In the genomic region with DNA sequence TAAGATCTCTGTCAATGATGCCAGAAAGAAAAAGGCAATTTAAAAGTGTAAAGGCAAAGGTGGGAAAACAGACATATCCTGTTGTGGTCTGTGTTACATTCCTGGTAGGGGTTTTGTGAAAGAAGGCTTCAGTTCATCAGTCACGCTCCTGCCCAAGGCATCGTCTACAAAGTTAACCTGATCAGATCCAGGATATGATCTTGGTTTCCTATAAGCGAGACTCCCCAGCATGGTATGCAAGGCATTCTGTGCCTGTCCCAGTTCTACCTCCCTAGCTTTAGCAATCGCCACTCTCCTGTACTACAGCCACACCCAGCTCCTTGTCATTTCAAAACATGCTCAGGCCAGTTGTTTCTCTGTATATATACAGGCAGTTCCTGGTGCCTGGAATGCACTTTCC, we compare ENCODE assay signal across 15 cellular contexts. TPM values are rescaled to one million over a fixed set of nuclear protein-coding genes. Genes with fewer than 3 reads are reported as not detected.
DNase-seq lines count a peak whose midpoint lies in the region; ATAC-seq lines count a peak whose summit lies in the region.
"Had no signal": no experiment of that assay in that cellular context is flagged by ENCODE, and none has a peak within 500 bp of the region (broad histone marks: within the 10 kb centered on the region; RNA-seq: fewer than 3 reads in every experiment).

No MANE protein-coding gene starts in this region.

- DNase-seq in HPDE6-E6E7 (ENCODE audit: extremely low spot score) = peak; percentile 76
- peak; percentile 5 for DNase-seq in adipocyte (ENCODE audit: low read depth)
- peak; percentile 30 for DNase-seq in iPS DF 19.7 (ENCODE audit: low read depth, low spot score)
- peak; percentile 91 for DNase-seq in renal cortical epithelial cell (ENCODE audit: low read depth)
- DNase-seq in effector CD4-positive, alpha-beta T cell = no peak
- DNase-seq in NOMO-1 treated with dmso at 0.1 percent for 144 hours (lab: John Stamatoyannopoulos, UW; ENCODE audit: unreplicated experiment) = no peak
- no peak for DNase-seq in stimulated activated CD4-positive, alpha-beta T cell treated with anti-CD3 and anti-CD28 coated beads, Interleukin-1b, Interleukin-23, amount 100 ng/mL, for 48 hours
- DNase-seq: activated naive CD8-positive, alpha-beta T cell treated with anti-CD3 and anti-CD28 coated beads, Interleukin-2, amount 50 U/mL, for 24 hours; mesenchymal stem cell; NCI-H1417; NCI-H446; stimulated activated naive CD8-positive, alpha-beta T cell treated with anti-CD3 and anti-CD28 coated beads, Interleukin-15, Interleukin-2, amounts not matched to agents 100 U/mL and 50 U/mL, for 24 hours; T-cell had no signal

- no peak overlapping the region for H3K9ac ChIP-seq in adipocyte (ENCODE audit: low read length)

- no peak for ATAC-seq in GM18498 (IDR thresholded peaks at IDR 0.05; ENCODE audit: unreplicated experiment)
- ATAC-seq: activated naive CD8-positive, alpha-beta T cell treated with anti-CD3 and anti-CD28 coated beads, Interleukin-2, amount 50 U/mL, for 24 hours; stimulated activated naive CD8-positive, alpha-beta T cell treated with anti-CD3 and anti-CD28 coated beads, Interleukin-15, Interleukin-2, amounts not matched to agents 100 U/mL and 50 U/mL, for 24 hours; T-cell had no signal

- H3K36me3 ChIP-seq in adipocyte (ENCODE audit: control insufficient read depth, insufficient read depth, low read length, severe bottlenecking) = no peaks in the 10 kb centered on the region
- H3K36me3 ChIP-seq: neutrophil had no signal

- no peak overlapping the region for H3K4me3 ChIP-seq in adipocyte (ENCODE audit: low read length)

- peaks cover 8% of the 10 kb centered on the region for H3K4me1 ChIP-seq in adipocyte (ENCODE audit: control insufficient read depth, insufficient read depth, low read length)

- H3K27me3 ChIP-seq in adipocyte (replicated peaks; ENCODE audit: control insufficient read depth, insufficient read depth, low read length) = peaks cover 17% of the 10 kb centered on the region

- no peaks in the 10 kb centered on the region for H3K9me3 ChIP-seq in adipocyte (ENCODE audit: control insufficient read depth, low read length)
- H3K9me3 ChIP-seq: neutrophil had no signal

RNA-seq across cellular contexts. Expression of a gene that starts 58.0 kb away (rescaled TPM):
- total RNA-seq in renal cortical epithelial cell = 18.8 and 43.5 TPM in 2 replicates

Comparison
In these comparisons a context has a peak if more than half of its experiments do, and no peak if none do; other contexts are left out.
1. DNase-seq: peak in HPDE6-E6E7 (single experiment), adipocyte (single experiment), iPS DF 19.7 (single experiment) and renal cortical epithelial cell (single experiment); none in effector CD4-positive, alpha-beta T cell (single experiment), NOMO-1 treated with dmso at 0.1 percent for 144 hours (single experiment) and stimulated activated CD4-positive, alpha-beta T cell treated with anti-CD3 and anti-CD28 coated beads, Interleukin-1b, Interleukin-23, amount 100 ng/mL, for 48 hours (single experiment).